In genomic region chr12:14394317-14395058, GRCh38 we compare ENCODE assay signal across 8 cellular contexts. TPM values are rescaled to one million over a fixed set of nuclear protein-coding genes. Genes with fewer than 3 reads are reported as not detected.
DNase-seq lines count a peak whose midpoint lies in the region; ATAC-seq lines count a peak whose summit lies in the region.

No MANE protein-coding gene starts in this region.

- intact Hi-C loops in Right ventricle myocardium superior (cut with DNase I) = no loop called here

- peak; percentile 65 for ATAC-seq in GM19043 (IDR thresholded peaks at IDR 0.05; ENCODE audit: low read depth, unreplicated experiment)
- peak; percentile 58 for ATAC-seq in HG03139 (IDR thresholded peaks at IDR 0.05; ENCODE audit: unreplicated experiment)
- peak; percentile 93 for ATAC-seq in Right ventricle myocardium superior (ENCODE audit: poor library complexity)

- DNase-seq in DMS 273 (lab: John Stamatoyannopoulos, UW; ENCODE audit: unreplicated experiment) (peak; percentile 88), NCI-H345 (lab: John Stamatoyannopoulos, UW) (peak; percentile 78), Right ventricle myocardium superior (no peak), pons (ENCODE audit: low spot score) (peak; percentile 88), activated gamma-delta T cell (lab: John Stamatoyannopoulos, UW) (no peak)
- DNase-seq in activated naive CD4-positive, alpha-beta T cell treated with anti-CD3 and anti-CD28 coated beads, Interleukin-2, amount 50 U/mL, for 16 hours = peak; percentile 23

RNA-seq across cellular contexts. Expression of gene ATF7IP, which starts 29.0 kb away (rescaled TPM):
- total RNA-seq in Right ventricle myocardium superior = 52.7 TPM

Comparison
In these comparisons a context has a peak if more than half of its experiments do, and no peak if none do; other contexts are left out.
1. DNase-seq: peak in DMS 273 (single experiment), NCI-H345 (single experiment), activated naive CD4-positive, alpha-beta T cell treated with anti-CD3 and anti-CD28 coated beads, Interleukin-2, amount 50 U/mL, for 16 hours (single experiment) and pons (single experiment); none in Right ventricle myocardium superior (single experiment) and activated gamma-delta T cell (single experiment).
2. Peak in every context shown above with its lines, with median percentiles within 50 percentile points of each other: ATAC-seq.